In the genomic region with DNA sequence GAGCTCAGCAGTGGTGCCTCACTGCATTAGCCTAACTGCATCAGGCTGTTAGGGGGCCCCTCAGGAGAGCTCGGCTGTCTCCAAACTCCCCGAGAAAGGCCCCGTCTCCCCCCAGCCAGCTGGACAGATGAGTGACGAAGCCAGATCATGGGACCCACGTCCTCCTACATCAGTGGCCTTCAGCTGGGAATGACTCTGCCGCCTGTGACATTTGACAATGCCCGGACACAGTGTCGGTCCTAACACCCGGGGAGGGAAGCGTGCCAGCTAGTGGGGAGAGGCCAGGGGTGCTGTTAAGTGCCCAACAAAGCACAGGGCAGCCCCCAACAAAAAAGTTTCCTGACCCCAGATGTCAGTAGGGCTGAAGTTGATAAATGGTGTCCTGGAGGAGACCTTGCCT, we compare ENCODE assay signal across 19 cellular contexts.
"Had no signal": no experiment of that assay in that cellular context is flagged by ENCODE, and none has a peak within 500 bp of the region (broad histone marks: within the 10 kb centered on the region; RNA-seq: fewer than 3 reads in every experiment).

No MANE protein-coding gene starts in this region.

- ATAC-seq: HepG2 had no signal

- H3K9me3 ChIP-seq: SJCRH30 had no signal

- H3K4me1 ChIP-seq: SJCRH30 had no signal

- DNase-seq: IMR-90, Karpas-422, KG1, MM.1S, NCI-H1092 treated with DMSO at 0.1 percent for 48 hours, NCI-H1436, NCI-H187, NCI-H2029, NCI-H2081 treated with DMSO at 0.1 percent for 48 hours, NCI-H2171, NCI-H226, NCI-H446, NCI-H510A, NCI-H524 treated with DMSO at 0.1 percent for 48 hours, NCI-H69, NCI-H774, SHP77, SJCRH30 had no signal

- H3K27me3 ChIP-seq: SJCRH30 had no signal

- H3K36me3 ChIP-seq: SJCRH30 had no signal

- H3K27ac ChIP-seq: SJCRH30 had no signal

- H3K4me3 ChIP-seq: SJCRH30 had no signal
